Comparison of ENCODE assay signal across 8 cellular contexts in the genomic region with DNA sequence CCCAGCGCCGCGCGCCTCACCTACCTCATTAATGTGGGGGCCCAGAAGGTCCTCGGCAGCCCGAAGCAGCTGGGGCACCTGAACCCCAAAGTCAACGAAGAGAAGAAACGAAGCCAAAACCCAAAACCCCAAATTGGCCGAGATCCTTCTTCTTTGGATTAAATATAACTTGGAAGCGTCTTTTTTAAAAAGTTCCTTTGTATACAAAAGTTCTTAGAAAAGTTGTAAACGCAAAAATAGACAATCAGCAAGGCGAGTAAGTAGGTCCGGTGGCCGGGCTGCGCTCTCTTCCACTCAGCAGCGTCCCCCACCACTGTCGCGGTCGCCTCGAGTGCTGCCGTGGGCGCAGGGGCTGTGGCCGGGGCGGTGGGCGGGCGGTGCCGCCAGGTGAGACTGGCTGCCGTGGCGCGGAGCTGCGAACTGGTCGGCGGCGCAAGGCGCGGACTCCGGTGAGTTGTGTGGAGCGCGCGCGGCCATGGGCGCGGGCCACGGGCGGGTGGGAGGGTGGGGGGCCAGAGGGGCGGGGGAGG. TPM values are rescaled to one million over a fixed set of nuclear protein-coding genes. Genes with fewer than 3 reads are reported as not detected.
A peak's percentile ranks its signal among the peaks of the same experiment; 100 is the strongest.
DNase-seq lines count a peak whose midpoint lies in the region; ATAC-seq and TF ChIP-seq lines count a peak whose summit lies in the region.

No MANE protein-coding gene starts in this region.

- H3K9ac ChIP-seq in fibroblast of lung (ENCODE audit: insufficient read depth, low read length): peak overlapping the region; percentile 94
- peak overlapping the region; percentile 77 for H3K9ac ChIP-seq in trophoblast cell (ENCODE audit: low read length)

- H2BK12ac ChIP-seq in trophoblast cell (ENCODE audit: low read length): no peak overlapping the region

- no peak overlapping the region for H4K12ac ChIP-seq in trophoblast cell (ENCODE audit: low read depth, low read length)

- ATAC-seq in HG02623 (IDR thresholded peaks at IDR 0.05; ENCODE audit: unreplicated experiment): peak; percentile 22

- no peak overlapping the region for H4K91ac ChIP-seq in trophoblast cell (ENCODE audit: low read depth, low read length)

- H3K18ac ChIP-seq in trophoblast cell (ENCODE audit: low read length): peak overlapping the region; percentile 40

- H4K8ac ChIP-seq in trophoblast cell (ENCODE audit: low read depth, low read length): no peak overlapping the region

- peaks cover 5% of the 10 kb centered on the region for H3K4me1 ChIP-seq in fibroblast of lung (ENCODE audit: control insufficient read depth, extremely low read depth, insufficient read depth, low read length)
- peaks cover 14 to 29% of the 10 kb centered on the region in 2 experiments for H3K4me1 ChIP-seq in trophoblast cell (ENCODE audit: control insufficient read depth in 1 of 2, insufficient read depth in 2 of 2, low read length in 2 of 2)

- DNase-seq in NCI-H1092 treated with DMSO at 0.1 percent for 48 hours (lab: John Stamatoyannopoulos, UW): peak; percentile 53
- DNase-seq in NCI-H1092 (lab: John Stamatoyannopoulos, UW): no peak
- DNase-seq in RKO (ENCODE audit: low spot score): peak; percentile 20
- peak in 1 of 2 donors; percentile 22 for DNase-seq in fibroblast of lung (ENCODE audit: low read depth in 2 of 2)
- DNase-seq in trophoblast cell: no peak
- DNase-seq in activated CD4-positive, CD25-positive, alpha-beta regulatory T cell (lab: John Stamatoyannopoulos, UW): no peak
- no peak for DNase-seq in globus pallidus (ENCODE audit: low spot score)

- H3K27me3 ChIP-seq in fibroblast of lung (ENCODE audit: control insufficient read depth, insufficient read depth, low read length): no peaks in the 10 kb centered on the region
- H3K27me3 ChIP-seq in trophoblast cell (ENCODE audit: insufficient read depth, low read length): peaks cover 13% of the 10 kb centered on the region

- no peak overlapping the region for H2BK120ac ChIP-seq in trophoblast cell (ENCODE audit: insufficient read depth, low read length, poor library complexity)

- no CpG with 5 or more reads among the region's 46 CpGs for WGBS in trophoblast cell (ENCODE audit: extremely low coverage, insufficient coverage, insufficient read length)

- H2BK5ac ChIP-seq in trophoblast cell (ENCODE audit: low read depth, low read length, poor library complexity): no peak overlapping the region

- H3K4me3 ChIP-seq in fibroblast of lung (replicated peaks in 1 of 4; ENCODE audit: control extremely low read depth in 1 of 4, insufficient read depth in 1 of 4, low read depth in 3 of 4, low read length in 4 of 4): peak overlapping the region; percentile 85 to 98 (median 96)
- H3K4me3 ChIP-seq in trophoblast cell (ENCODE audit: low read depth, low read length): peak overlapping the region; percentile 89

- peak overlapping the region; percentile 21 for H3K14ac ChIP-seq in trophoblast cell (ENCODE audit: low read length)

- H2AFZ ChIP-seq in fibroblast of lung (ENCODE audit: low read length) (no peak overlapping the region), trophoblast cell (ENCODE audit: insufficient read depth, low read length, poor library complexity) (peak overlapping the region; percentile 53)

- peak overlapping the region; percentile 46 for H3K4me2 ChIP-seq in fibroblast of lung (ENCODE audit: extremely low read depth, insufficient read depth, low read length)
- peak overlapping the region; percentile 87 for H3K4me2 ChIP-seq in trophoblast cell (ENCODE audit: low read length)

- no peaks in the 10 kb centered on the region for H3K9me3 ChIP-seq in fibroblast of lung (ENCODE audit: control insufficient read depth, insufficient read depth, low read depth, low read length)
- H3K9me3 ChIP-seq in trophoblast cell (ENCODE audit: insufficient read depth, low read depth, low read length): no peaks in the 10 kb centered on the region

- H3K36me3 ChIP-seq in fibroblast of lung (ENCODE audit: control insufficient read depth, insufficient read depth, low read length): peaks cover 13% of the 10 kb centered on the region
- H3K36me3 ChIP-seq in trophoblast cell (ENCODE audit: control insufficient read depth in 1 of 2, insufficient read depth in 2 of 2, low read length in 2 of 2): peaks cover 11 to 13% of the 10 kb centered on the region in 2 experiments

- H4K20me1 ChIP-seq in fibroblast of lung (ENCODE audit: control insufficient read depth, extremely low read depth, insufficient read depth, low read length): no peaks in the 10 kb centered on the region

- peaks cover 18% of the 10 kb centered on the region for H3K79me1 ChIP-seq in trophoblast cell (ENCODE audit: low read length)

- no peak overlapping the region for H2AK5ac ChIP-seq in trophoblast cell (ENCODE audit: low read length)

- H3K4ac ChIP-seq in trophoblast cell (ENCODE audit: low read depth, low read length): no peak overlapping the region

- peak overlapping the region; percentile 90 for H3K27ac ChIP-seq in fibroblast of lung (ENCODE audit: insufficient read depth, low read length)
- H3K27ac ChIP-seq in trophoblast cell (ENCODE audit: low read depth, low read length): no peak overlapping the region

- no peak for TF ChIP-seq CTCF in fibroblast of lung (conservative IDR thresholded peaks at IDR 0.05 in 1 of 2, IDR thresholded peaks at IDR 0.05 in 1 of 2; ENCODE audit: low read depth in 1 of 2, low read length in 2 of 2)

- no peak overlapping the region for H3K23ac ChIP-seq in trophoblast cell (ENCODE audit: low read length)

- H3K79me2 ChIP-seq in fibroblast of lung (ENCODE audit: control insufficient read depth, insufficient read depth, low read length): peaks cover 32% of the 10 kb centered on the region
- H3K79me2 ChIP-seq in trophoblast cell (ENCODE audit: control insufficient read depth, insufficient read depth, low read length, poor library complexity): peaks cover 6% of the 10 kb centered on the region

RNA-seq across cellular contexts. Expression of gene KLF4, which starts 0.4 kb away (rescaled TPM):
- total RNA-seq in fibroblast of lung: 22.9 and 32.7 TPM in 2 replicates
- 10.3 and 28.0 TPM in 2 replicates for polyA plus RNA-seq in fibroblast of lung
- polyA plus RNA-seq in fibroblast of lung (2012): 14.2 and 38.4 TPM in 2 replicates
- 5.0 and 10.7 TPM in 2 replicates for polyA minus RNA-seq in fibroblast of lung (ENCODE audit: low replicate concordance)
- 44.4 and 44.9 TPM in 2 replicates for polyA plus RNA-seq in trophoblast cell (2013)

Comparison
In these comparisons a context has a peak if more than half of its experiments do, and no peak if none do; other contexts are left out.
1. DNase-seq: peak in NCI-H1092 treated with DMSO at 0.1 percent for 48 hours (single experiment) and RKO (single experiment); none in NCI-H1092 (single experiment), trophoblast cell (0 of 2), activated CD4-positive, CD25-positive, alpha-beta regulatory T cell (0 of 4) and globus pallidus (single experiment).